In the genomic region with DNA sequence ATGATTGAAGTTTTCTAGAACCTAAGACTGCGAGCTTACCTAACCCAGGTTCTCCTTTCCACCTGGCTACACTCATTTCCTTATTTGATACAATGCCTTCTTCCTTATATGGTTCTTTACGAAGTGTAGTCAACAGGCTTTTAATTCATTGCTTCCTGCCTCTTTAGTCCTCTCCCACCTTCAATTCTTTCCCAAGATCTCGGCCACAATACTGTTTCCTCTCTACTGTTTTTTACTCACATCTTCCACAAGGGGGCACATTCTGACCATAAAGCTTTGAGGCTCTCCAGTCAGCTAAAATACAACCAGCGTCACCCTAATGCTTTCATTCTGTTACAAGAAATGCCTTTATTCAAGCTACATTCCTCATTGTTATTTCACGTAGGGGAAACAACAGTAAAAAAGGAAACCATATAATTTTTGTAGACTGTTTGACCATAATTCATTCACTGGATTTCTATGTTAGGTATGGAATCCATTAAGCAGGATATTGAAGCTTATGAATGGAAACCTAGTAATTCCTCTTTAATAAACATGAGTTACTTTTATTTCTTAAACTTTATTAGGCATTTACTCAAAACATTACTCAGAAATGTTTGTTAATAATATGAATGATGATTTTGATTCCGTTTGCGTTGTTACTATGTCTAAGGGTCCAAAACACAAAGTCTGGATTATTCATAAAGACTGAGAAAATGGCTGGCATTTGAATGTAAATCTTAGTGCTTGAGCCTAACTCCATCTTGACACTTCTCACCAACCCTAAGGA, we compare ENCODE assay signal across 8 cellular contexts. TPM values are rescaled to one million over a fixed set of nuclear protein-coding genes. Genes with fewer than 3 reads are reported as not detected.
DNase-seq lines count a peak whose midpoint lies in the region; ATAC-seq and TF ChIP-seq lines count a peak whose summit lies in the region.

No MANE protein-coding gene starts in this region.

- ATAC-seq in GM19397 (IDR thresholded peaks at IDR 0.05; ENCODE audit: unreplicated experiment) = peak; percentile 81
- peak; percentile 93 for ATAC-seq in HG03432 (IDR thresholded peaks at IDR 0.05; ENCODE audit: unreplicated experiment)
- ATAC-seq in Right ventricle myocardium superior (ENCODE audit: poor library complexity) = peak; percentile 93

- TF ChIP-seq CTCF in WERI-Rb-1 (IDR thresholded peaks at IDR 0.05; ENCODE audit: low read depth, low read length) = peak; percentile 52

- peaks cover 0 to 6% (median 0%) of the 10 kb centered on the region in 3 donors for H3K27me3 Mint-ChIP-seq in immature natural killer cell (ENCODE audit: low read depth in 3 of 3)

- H3K4me1 Mint-ChIP-seq in immature natural killer cell = no peaks in the 10 kb centered on the region

- no peak overlapping the region for H3K27ac ChIP-seq in WERI-Rb-1

- intact Hi-C loops in Right ventricle myocardium superior (cut with DNase I) = loop anchor here (5.0 kb wide), 1 partner anchor 45 kb away; no protein-coding TSS in a partner anchor

- H3K27ac Mint-ChIP-seq in immature natural killer cell = no peak overlapping the region

- DNase-seq in DMS153 (lab: John Stamatoyannopoulos, UW) (peak; percentile 65), NCI-H2227 (lab: John Stamatoyannopoulos, UW; ENCODE audit: unreplicated experiment) (peak; percentile 70), WERI-Rb-1 (peak; percentile 22), Right ventricle myocardium superior (no peak), pulmonary artery endothelial cell (ENCODE audit: low read depth, low spot score) (peak; percentile 85), immature natural killer cell (no peak)

- no peaks in the 10 kb centered on the region for H3K36me3 Mint-ChIP-seq in immature natural killer cell

- no peak overlapping the region for H3K4me3 Mint-ChIP-seq in immature natural killer cell

- H3K27me3 ChIP-seq in WERI-Rb-1 (ENCODE audit: insufficient read depth, low read depth, severe bottlenecking) = no peaks in the 10 kb centered on the region

- peaks cover 0 to 3% (median under 1%) of the 10 kb centered on the region in 6 donors for H3K9me3 Mint-ChIP-seq in immature natural killer cell

- H3K4me3 ChIP-seq in WERI-Rb-1 (ENCODE audit: low read depth, low read length) = no peak overlapping the region

- no peaks in the 10 kb centered on the region for H3K9me3 ChIP-seq in WERI-Rb-1 (ENCODE audit: severe bottlenecking)

- no peaks in the 10 kb centered on the region for H3K36me3 ChIP-seq in WERI-Rb-1

RNA-seq across cellular contexts. Expression of a gene that starts 29.5 kb away (rescaled TPM):
- total RNA-seq in Right ventricle myocardium superior (not detected), pulmonary artery endothelial cell (261 and 264 TPM in 2 replicates)
- polyA plus RNA-seq in immature natural killer cell = under 1 TPM in 1 of 3 donors, not detected in 2; 0.94 TPM

Comparison
In these comparisons a context has a peak if more than half of its experiments do, and no peak if none do; other contexts are left out.
1. DNase-seq: peak in DMS153 (single experiment), NCI-H2227 (single experiment), WERI-Rb-1 (single experiment) and pulmonary artery endothelial cell (single experiment); none in Right ventricle myocardium superior (single experiment) and immature natural killer cell (0 of 3).
2. RNA of a gene that starts 29.5 kb away (total RNA-seq): 261 to 264 TPM in pulmonary artery endothelial cell; not detected in Right ventricle myocardium superior (single experiment); every median in the first group is over 100 times any median in the second.
3. Peak in every context shown above with its lines, with median percentiles within 50 percentile points of each other: ATAC-seq.